In the genomic region with DNA sequence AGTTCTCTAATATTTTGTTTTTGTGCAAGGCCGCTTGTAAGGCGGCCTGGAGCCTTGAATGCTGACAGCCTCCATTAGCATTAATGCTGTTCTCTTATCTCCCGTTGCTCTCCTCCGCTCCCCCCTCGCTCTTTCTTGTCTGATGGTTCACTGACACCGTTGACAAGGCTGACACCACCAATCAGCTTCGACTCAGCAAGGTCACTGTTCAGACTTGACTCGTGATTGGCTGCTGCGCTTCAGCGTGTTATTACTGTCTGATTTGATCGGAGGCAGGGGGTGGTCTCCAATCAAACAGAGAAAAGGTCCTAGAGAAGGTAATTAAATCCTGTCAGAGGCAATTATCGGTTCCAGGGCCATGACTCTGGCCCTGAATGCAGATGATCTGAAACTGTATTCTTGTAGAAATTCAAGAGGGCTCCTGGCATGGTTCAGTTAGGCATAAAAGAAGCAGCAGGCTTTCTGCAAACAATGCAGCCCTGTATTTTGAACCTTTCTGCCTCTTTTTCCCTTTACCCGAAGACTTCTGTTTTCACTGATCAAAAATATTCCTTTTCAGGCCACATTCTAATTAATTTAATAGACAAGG, we compare ENCODE assay signal across 13 cellular contexts. TPM values are rescaled to one million over a fixed set of nuclear protein-coding genes. Genes with fewer than 3 reads are reported as not detected.
DNase-seq lines count a peak whose midpoint lies in the region; ATAC-seq and TF ChIP-seq lines count a peak whose summit lies in the region.
"Had no signal": no experiment of that assay in that cellular context is flagged by ENCODE, and none has a peak within 500 bp of the region (broad histone marks: within the 10 kb centered on the region; RNA-seq: fewer than 3 reads in every experiment).

No MANE protein-coding gene starts in this region.

- no peaks in the 10 kb centered on the region for H3K36me3 ChIP-seq in ES-I3 (ENCODE audit: insufficient read depth, low read length)
- no peaks in the 10 kb centered on the region for H3K36me3 ChIP-seq in heart right ventricle
- H3K36me3 ChIP-seq: tibial nerve had no signal

- TF ChIP-seq CTCF in heart right ventricle (IDR thresholded peaks at IDR 0.05), result no peak

- H3K9ac ChIP-seq in ES-I3 (ENCODE audit: low read depth, low read length), result peak overlapping the region; percentile 45; the same call in 1 of the 2 replicates

- H3K27me3 ChIP-seq in heart right ventricle, result peaks cover 0 to 4% (median 0%) of the 10 kb centered on the region in 7 donors
- H3K27me3 ChIP-seq: tibial nerve had no signal

- intact Hi-C loops in heart right ventricle (cut with DNase I), result loop anchor here in 1 of 10 donors (5.0 kb wide), 1 partner anchor 223 kb away; no protein-coding TSS in a partner anchor

- H3K4me1 ChIP-seq in ES-I3 (ENCODE audit: insufficient read depth, low read length), result no peaks in the 10 kb centered on the region; the same call in 1 of the 2 replicates
- no peaks in the 10 kb centered on the region for H3K4me1 ChIP-seq in heart right ventricle
- H3K4me1 ChIP-seq: tibial nerve had no signal

- H3K27ac ChIP-seq in heart right ventricle, result no peak overlapping the region
- H3K27ac ChIP-seq: HL-60, tibial nerve had no signal

- H3K9me3 ChIP-seq in ES-I3 (ENCODE audit: control insufficient read depth, insufficient read depth, low read length), result no peaks in the 10 kb centered on the region
- peaks cover 0 to 8% (median 0%) of the 10 kb centered on the region in 11 donors for H3K9me3 ChIP-seq in heart right ventricle
- H3K9me3 ChIP-seq: tibial nerve had no signal

- DNase-seq in SK-MEL-5 (ENCODE audit: low read depth, low spot score), result peak; percentile 42
- peak; percentile 6 to 18 for DNase-seq in heart right ventricle
- peak; percentile 51 for DNase-seq in occipital lobe (lab: John Stamatoyannopoulos, UW)
- DNase-seq in activated naive CD4-positive, alpha-beta T cell treated with anti-CD3 and anti-CD28 coated beads, Interleukin-2, amount 50 U/mL, for 16 hours, result no peak
- DNase-seq: COR-L47; NCI-H510A treated with DMSO at 0.1 percent for 48 hours; stimulated activated CD4-positive, alpha-beta T cell treated with anti-CD3 and anti-CD28 coated beads, Interleukin-4, amount 100 ng/mL, for 24 hours had no signal

- peak in 5 of 8 donors; percentile 33 to 81 (median 44) for ATAC-seq in heart right ventricle
- no peak for ATAC-seq in HG03457 (IDR thresholded peaks at IDR 0.05; ENCODE audit: unreplicated experiment)
- no peak for ATAC-seq in HG03439 (IDR thresholded peaks at IDR 0.05; ENCODE audit: unreplicated experiment)
- ATAC-seq in HG03097 (IDR thresholded peaks at IDR 0.05; ENCODE audit: low FRiP score, unreplicated experiment), result no peak

- in situ Hi-C loops in SK-MEL-5 (cut with HindIII; ENCODE audit: low pct_unique_long_range_greater_than_20kb, low sequenced_read_pairs), result no loop called here

- H3K4me3 ChIP-seq in heart right ventricle, result peak overlapping the region in 2 of 10 donors; percentile 2 to 32

- 17 to 29% methylated on average over 13 of the region's 13 CpGs for WGBS in heart right ventricle, 2 donors

RNA-seq across cellular contexts. Expression of gene MPPED2, which starts 49.3 kb away (rescaled TPM):
- total RNA-seq in SK-MEL-5 (2014; rRNA removed; shearing (Covaris generic)), result 2.6 and 3.7 TPM in 2 replicates
- polyA plus RNA-seq in SK-MEL-5 (2015; cell fraction: cytosol; rRNA removed), result 5.2 and 10.5 TPM in 2 replicates
- polyA plus RNA-seq in SK-MEL-5 (2015; cell fraction: nucleus; rRNA removed), result 8.0 and 14.4 TPM in 2 replicates
- total RNA-seq in heart right ventricle (10 to 100 TPM in 8 of 10 donors, 1 to 10 TPM in 2; 6.5 to 15.1 (median 10.6) TPM), occipital lobe (70.5 TPM)
- polyA plus RNA-seq in heart right ventricle, result 1 to 10 TPM; 2.2 to 6.1 TPM

Comparison
In these comparisons a context has a peak if more than half of its experiments do, and no peak if none do; other contexts are left out.
1. ATAC-seq: peak in heart right ventricle (5 of 8); none in HG03457 (single experiment), HG03439 (single experiment) and HG03097 (single experiment).